Comparison of ENCODE assay signal across 27 cellular contexts in genomic region chr20:12961725-12962124, GRCh38. TPM values are rescaled to one million over a fixed set of nuclear protein-coding genes. Genes with fewer than 3 reads are reported as not detected.
A peak's percentile ranks its signal among the peaks of the same experiment; 100 is the strongest.
DNase-seq lines count a peak whose midpoint lies in the region; ATAC-seq, FAIRE-seq and TF ChIP-seq lines count a peak whose summit lies in the region.
"Had no signal": no experiment of that assay in that cellular context is flagged by ENCODE, and none has a peak within 500 bp of the region (broad histone marks: within the 10 kb centered on the region; RNA-seq: fewer than 3 reads in every experiment).

No MANE protein-coding gene starts in this region.

- FAIRE-seq in A549 (lab: Jason Lieb, UNC) = no peak
- FAIRE-seq: GM12878, GM12892, GM18507 had no signal

- no peak for TF ChIP-seq POLR2A in A549 (IDR thresholded peaks at IDR 0.05; ENCODE audit: low read length)

- no peak for TF ChIP-seq EP300 in A549 (IDR thresholded peaks at IDR 0.05)

- TF ChIP-seq RAD21 in A549 (conservative IDR thresholded peaks at IDR 0.05 in 1 of 2, IDR thresholded peaks at IDR 0.05 in 1 of 2) = no peak

- H3K4me2 ChIP-seq in A549 = peak overlapping the region; percentile 35
- H3K4me2 ChIP-seq: BLaER1 had no signal

- H3K27ac ChIP-seq in A549 (no peak overlapping the region), VCaP (peak overlapping the region; percentile 99)
- H3K27ac ChIP-seq: 22Rv1, BLaER1 had no signal

- POLR2A ChIA-PET in A549 (lab: Yijun Ruan, JAX) = interaction anchor here (0.8 kb wide), 1 partner anchor 24 kb away, joined by 3 read pairs; no protein-coding TSS in a partner anchor

- H3K4me1 ChIP-seq in A549 = peaks cover 23% of the 10 kb centered on the region
- H3K4me1 ChIP-seq: BE2C, BLaER1 had no signal

- CTCF ChIA-PET in A549 (lab: Yijun Ruan, JAX) = interaction anchor here (0.6 to 15.1 kb wide), 5 partner anchors 8 to 859 kb away, joined by 3 to 604 read pairs (median 5); no protein-coding TSS in a partner anchor

- WGBS in A549 (ENCODE audit: missing lambda C conversion rate) = 31% methylated on average over 4 of the region's 4 CpGs

- DNase-seq in A549 (ENCODE audit: low read depth in 1 of 2, low spot score in 1 of 2) (peak in 1 of 2 experiments; percentile 26), renal cortical epithelial cell (ENCODE audit: low read depth) (peak; percentile 15), putamen (ENCODE audit: low spot score) (no peak), T-helper 2 cell (no peak)
- no peak for DNase-seq in activated effector memory CD4-positive, alpha-beta T cell treated with Interleukin-2 at 50 U/mL for 16 hours
- DNase-seq: ACHN; BE2C; C1 segment of cervical spinal cord; CD4-positive, alpha-beta memory T cell; CD4-positive, CD25-positive, alpha-beta regulatory T cell; CD8-positive, alpha-beta memory T cell; COR-L47; DMS 273 treated with DMSO at 0.1 percent for 48 hours; DMS153; DMS53; DMS79; DND-41; EL; GDM1 had no signal

- no peaks in the 10 kb centered on the region for H3K9me3 ChIP-seq in A549
- H3K9me3 ChIP-seq: BE2C, BLaER1 had no signal

- TF ChIP-seq CTCF in A549 (IDR thresholded peaks at IDR 0.05) (no peak), VCaP (conservative IDR thresholded peaks at IDR 0.05) (no peak)

- no peak overlapping the region for H3K4me3 ChIP-seq in A549
- H3K4me3 ChIP-seq: BLaER1, GM12878 had no signal

- ATAC-seq in A549 = peak in 1 of 2 experiments; percentile 30; a peak in 1 of 6 replicates
- ATAC-seq: GM12878 had no signal

TF ChIP-seq in A549, 52 proteins besides CTCF, POLR2A, EP300 and RAD21:
- TF ChIP-seq CBX8 (IDR thresholded peaks at IDR 0.05) = no peak
- TF ChIP-seq CEBPB (IDR thresholded peaks at IDR 0.05) = peak; percentile 44 to 89; a peak in 3 of 4 replicates
- TF ChIP-seq MYC (IDR thresholded peaks at IDR 0.05; ENCODE audit: borderline replicate concordance, low read length) = no peak
- no peak for TF ChIP-seq FOSL2 (IDR thresholded peaks at IDR 0.05)
- peak; percentile 65 for TF ChIP-seq FOSL2 (CRISPR knock-in tag; IDR thresholded peaks at IDR 0.05)
- peak; percentile 28; the same call in 1 of the 2 replicates for TF ChIP-seq GATA3 (IDR thresholded peaks at IDR 0.05; ENCODE audit: borderline replicate concordance)
- TF ChIP-seq MAFK (IDR thresholded peaks at IDR 0.05; ENCODE audit: partially characterized antibody) = peak; percentile 32

RNA-seq across cellular contexts. Expression of gene SPTLC3, which starts 47.0 kb away (rescaled TPM):
- polyA plus RNA-seq in A549 (2011; rRNA removed) = 0.54 and 0.57 TPM in 2 replicates
- polyA plus RNA-seq in A549 (2012; cell fraction: cytosol; rRNA removed) = under 0.01 and 0.05 TPM in 2 replicates
- 0.12 TPM in 1 of 2 replicates, not detected in the other for polyA plus RNA-seq in A549 (2012; cell fraction: nucleus; rRNA removed)
- 0.04 to 0.18 TPM (median 0.10 TPM) in 3 replicates for polyA plus RNA-seq in A549 (2017; fragmentation: RNase III; extraction: RNeasy Plus Mini Kit Qiagen cat#74134 plus additional on column Dnase treatment)
- polyA minus RNA-seq in A549 (2011; rRNA and poly(A)+ RNA removed) = 0.39 and 0.74 TPM in 2 replicates
- 4.2 and 46.9 TPM in 2 replicates for total RNA-seq in renal cortical epithelial cell
- total RNA-seq: CD8-positive, alpha-beta memory T cell; G401 had no signal
- polyA plus RNA-seq: CD14-positive monocyte had no signal
